In genomic region chr22:30930228-30930627, GRCh38 we compare ENCODE assay signal across 18 cellular contexts.
"Had no signal": no experiment of that assay in that cellular context is flagged by ENCODE, and none has a peak within 500 bp of the region (broad histone marks: within the 10 kb centered on the region; RNA-seq: fewer than 3 reads in every experiment).

No MANE protein-coding gene starts in this region.

- ATAC-seq: left lung; natural killer cell treated with Interleukin-12 subunit alpha and Interleukin-12 subunit beta and Interleukin-15 and Interleukin-18, amount 100 ng/mL, for 72 hours; pancreas; right cardiac atrium; SK-N-SH treated with all-trans-retinoic acid at 6 μM for 48 hours; stimulated activated naive CD8-positive, alpha-beta T cell treated with anti-CD3 and anti-CD28 coated beads, Interleukin-15, amount 100 ng/mL, for 72 hours had no signal

- DNase-seq: activated CD4-positive, alpha-beta T cell treated with anti-CD3 and anti-CD28 coated beads for 1 hour; activated effector memory CD4-positive, alpha-beta T cell treated with anti-CD3 and anti-CD28 coated beads, Interleukin-2, amount 50 U/mL, for 16 hours; activated naive CD8-positive, alpha-beta T cell treated with anti-CD3 and anti-CD28 coated beads, Interleukin-2, amount 10 ng/mL, durations not matched to agents 7 days and 5 days; activated T-cell treated with anti-CD3 and anti-CD28 coated beads, Interleukin-2, amount 50 U/mL, for 48 hours; amniotic stem cell; cerebellar nuclear complex; cortex of kidney; endodermal cell; left lung; pancreas; right cardiac atrium; stimulated activated CD4-positive, alpha-beta T cell treated with anti-CD3 and anti-CD28 coated beads, Interleukin-4, amount 100 ng/mL, for 24 hours; stimulated activated naive CD8-positive, alpha-beta T cell treated with anti-CD3 and anti-CD28 coated beads, Interleukin-15, amount 100 ng/mL, for 72 hours had no signal

- H3K27ac Mint-ChIP-seq: endodermal cell; natural killer cell treated with Interleukin-12 subunit alpha and Interleukin-12 subunit beta and Interleukin-15 and Interleukin-18, amount 100 ng/mL, for 72 hours had no signal

- H3K4me1 ChIP-seq: breast epithelium, left lung, pancreas, tibial nerve had no signal

- H3K9me3 ChIP-seq: breast epithelium, left lung, pancreas, tibial nerve had no signal

- H3K27me3 Mint-ChIP-seq: activated naive CD8-positive, alpha-beta T cell treated with anti-CD3 and anti-CD28 coated beads, Interleukin-2, amount 10 ng/mL, durations not matched to agents 7 days and 5 days; natural killer cell treated with Interleukin-12 subunit alpha and Interleukin-12 subunit beta and Interleukin-15 and Interleukin-18, amount 100 ng/mL, for 72 hours; stimulated activated naive CD8-positive, alpha-beta T cell treated with anti-CD3 and anti-CD28 coated beads, Interleukin-15, amount 100 ng/mL, for 72 hours had no signal

- H3K27ac ChIP-seq: breast epithelium, left lung, pancreas, tibial nerve had no signal

- H3K4me3 Mint-ChIP-seq: activated naive CD8-positive, alpha-beta T cell treated with anti-CD3 and anti-CD28 coated beads, Interleukin-2, amount 10 ng/mL, durations not matched to agents 7 days and 5 days; endodermal cell; natural killer cell treated with Interleukin-12 subunit alpha and Interleukin-12 subunit beta and Interleukin-15 and Interleukin-18, amount 100 ng/mL, for 72 hours; stimulated activated naive CD8-positive, alpha-beta T cell treated with anti-CD3 and anti-CD28 coated beads, Interleukin-15, amount 100 ng/mL, for 72 hours had no signal

- H3K9me3 Mint-ChIP-seq: activated naive CD8-positive, alpha-beta T cell treated with anti-CD3 and anti-CD28 coated beads, Interleukin-2, amount 10 ng/mL, durations not matched to agents 7 days and 5 days; endodermal cell; natural killer cell treated with Interleukin-12 subunit alpha and Interleukin-12 subunit beta and Interleukin-15 and Interleukin-18, amount 100 ng/mL, for 72 hours; stimulated activated naive CD8-positive, alpha-beta T cell treated with anti-CD3 and anti-CD28 coated beads, Interleukin-15, amount 100 ng/mL, for 72 hours had no signal

- H3K27me3 ChIP-seq: breast epithelium, left lung, pancreas, tibial nerve had no signal

- H3K4me1 Mint-ChIP-seq: activated naive CD8-positive, alpha-beta T cell treated with anti-CD3 and anti-CD28 coated beads, Interleukin-2, amount 10 ng/mL, durations not matched to agents 7 days and 5 days; endodermal cell had no signal

- H3K4me3 ChIP-seq: breast epithelium, left lung, lung, pancreas, tibial nerve had no signal
